Comparison of ENCODE assay signal across 8 cellular contexts in genomic region chr3:136251511-136251910, GRCh38. TPM values are rescaled to one million over a fixed set of nuclear protein-coding genes. Genes with fewer than 3 reads are reported as not detected.
DNase-seq lines count a peak whose midpoint lies in the region; ATAC-seq and TF ChIP-seq lines count a peak whose summit lies in the region.

No MANE protein-coding gene starts in this region.

- no peaks in the 10 kb centered on the region for H4K20me1 ChIP-seq in DOHH2 (ENCODE audit: control insufficient read depth, insufficient read depth, low read depth, low read length)

- TF ChIP-seq CTCF in DOHH2 (IDR thresholded peaks at IDR 0.05; ENCODE audit: low read depth, low read length, poor library complexity, severe bottlenecking) = no peak

- H3K4me3 ChIP-seq in DOHH2 (ENCODE audit: low read length) = peak overlapping the region; percentile 83
- no peak overlapping the region for H3K4me3 ChIP-seq in H7 (ENCODE audit: insufficient read depth, low read depth, low read length)

- peaks cover 8% of the 10 kb centered on the region; the same call in 1 of the 2 replicates for H3F3A ChIP-seq in DOHH2 (ENCODE audit: control insufficient read depth, insufficient read depth)

- peak; percentile 9 for ATAC-seq in HG03432 (IDR thresholded peaks at IDR 0.05; ENCODE audit: unreplicated experiment)
- no peak for ATAC-seq in natural killer cell treated with Interleukin-12 subunit alpha and Interleukin-12 subunit beta and Interleukin-15 and Interleukin-18, amount 100 ng/mL, for 72 hours
- no peak for ATAC-seq in HG03439 (IDR thresholded peaks at IDR 0.05; ENCODE audit: unreplicated experiment)
- ATAC-seq in GM21619 (IDR thresholded peaks at IDR 0.05; ENCODE audit: unreplicated experiment) = no peak

- H3K9me2 ChIP-seq in DOHH2 (replicated peaks; ENCODE audit: control insufficient read depth, low read length) = no peaks in the 10 kb centered on the region

- H3K27me3 Mint-ChIP-seq in natural killer cell treated with Interleukin-12 subunit alpha and Interleukin-12 subunit beta and Interleukin-15 and Interleukin-18, amount 100 ng/mL, for 72 hours = no peaks in the 10 kb centered on the region

- peak overlapping the region; percentile 81; the same call in 1 of the 2 replicates for H3K27ac ChIP-seq in DOHH2 (ENCODE audit: low read depth, low read length)
- peak overlapping the region; percentile 89 for H3K27ac ChIP-seq in angular gyrus (ENCODE audit: low read depth, low read length)

- H3K9me3 Mint-ChIP-seq in natural killer cell treated with Interleukin-12 subunit alpha and Interleukin-12 subunit beta and Interleukin-15 and Interleukin-18, amount 100 ng/mL, for 72 hours = no peaks in the 10 kb centered on the region

- peak overlapping the region; percentile 90 to 97 for H3K27ac Mint-ChIP-seq in natural killer cell treated with Interleukin-12 subunit alpha and Interleukin-12 subunit beta and Interleukin-15 and Interleukin-18, amount 100 ng/mL, for 72 hours

- DNase-seq in natural killer cell treated with Interleukin-12 subunit alpha and Interleukin-12 subunit beta and Interleukin-15 and Interleukin-18, amount 100 ng/mL, for 72 hours (ENCODE audit: low spot score) = no peak
- no peak for DNase-seq in NK-92 (lab: John Stamatoyannopoulos, UW; ENCODE audit: unreplicated experiment)
- no peak for DNase-seq in H7

- peaks cover 32% of the 10 kb centered on the region for H3K79me2 ChIP-seq in DOHH2 (ENCODE audit: control insufficient read depth, low read length)

- H3K27me3 ChIP-seq in DOHH2 (ENCODE audit: control insufficient read depth, low read length) = no peaks in the 10 kb centered on the region
- no peaks in the 10 kb centered on the region for H3K27me3 ChIP-seq in H7 (ENCODE audit: control insufficient read depth, insufficient read depth, low read length)

- peaks cover 4% of the 10 kb centered on the region for H3K36me3 Mint-ChIP-seq in natural killer cell treated with Interleukin-12 subunit alpha and Interleukin-12 subunit beta and Interleukin-15 and Interleukin-18, amount 100 ng/mL, for 72 hours

- H3K36me3 ChIP-seq in DOHH2 (ENCODE audit: control insufficient read depth, low read length) (peaks cover 10% of the 10 kb centered on the region), H7 (replicated peaks; ENCODE audit: control insufficient read depth, insufficient read depth, low read length) (no peaks in the 10 kb centered on the region)

- H3K4me1 Mint-ChIP-seq in natural killer cell treated with Interleukin-12 subunit alpha and Interleukin-12 subunit beta and Interleukin-15 and Interleukin-18, amount 100 ng/mL, for 72 hours (ENCODE audit: low read depth in 2 of 2) = peaks cover 20 to 32% of the 10 kb centered on the region in 2 donors

- H3K4me1 ChIP-seq in DOHH2 (ENCODE audit: control insufficient read depth, low read length) = peaks cover 32% of the 10 kb centered on the region

- peak overlapping the region; percentile 87 for H3K4me2 ChIP-seq in DOHH2 (ENCODE audit: low read length)

- H3K4me3 Mint-ChIP-seq in natural killer cell treated with Interleukin-12 subunit alpha and Interleukin-12 subunit beta and Interleukin-15 and Interleukin-18, amount 100 ng/mL, for 72 hours = peak overlapping the region; percentile 97

- H3K9me3 ChIP-seq in DOHH2 (ENCODE audit: control insufficient read depth, insufficient read depth, low read length) = no peaks in the 10 kb centered on the region

RNA-seq across cellular contexts. Expression of gene PCCB, which starts 1.4 kb away (rescaled TPM):
- 10 to 100 TPM; 40.4 to 45.0 TPM for total RNA-seq in natural killer cell treated with Interleukin-12 subunit alpha and Interleukin-12 subunit beta and Interleukin-15 and Interleukin-18, amount 100 ng/mL, for 72 hours
- total RNA-seq in H7 (2014; rRNA removed; shearing (Covaris generic)) = 98.0 and 117 TPM in 2 replicates

RNA-seq across cellular contexts. Expression of gene MSL2, which starts 55.4 kb away (rescaled TPM):
- 10 to 100 TPM; 48.7 to 57.6 TPM for total RNA-seq in natural killer cell treated with Interleukin-12 subunit alpha and Interleukin-12 subunit beta and Interleukin-15 and Interleukin-18, amount 100 ng/mL, for 72 hours
- total RNA-seq in H7 (2014; rRNA removed; shearing (Covaris generic)) = 10.7 and 16.3 TPM in 2 replicates
